ENCODE assay signal across 21 cellular contexts in the genomic region with DNA sequence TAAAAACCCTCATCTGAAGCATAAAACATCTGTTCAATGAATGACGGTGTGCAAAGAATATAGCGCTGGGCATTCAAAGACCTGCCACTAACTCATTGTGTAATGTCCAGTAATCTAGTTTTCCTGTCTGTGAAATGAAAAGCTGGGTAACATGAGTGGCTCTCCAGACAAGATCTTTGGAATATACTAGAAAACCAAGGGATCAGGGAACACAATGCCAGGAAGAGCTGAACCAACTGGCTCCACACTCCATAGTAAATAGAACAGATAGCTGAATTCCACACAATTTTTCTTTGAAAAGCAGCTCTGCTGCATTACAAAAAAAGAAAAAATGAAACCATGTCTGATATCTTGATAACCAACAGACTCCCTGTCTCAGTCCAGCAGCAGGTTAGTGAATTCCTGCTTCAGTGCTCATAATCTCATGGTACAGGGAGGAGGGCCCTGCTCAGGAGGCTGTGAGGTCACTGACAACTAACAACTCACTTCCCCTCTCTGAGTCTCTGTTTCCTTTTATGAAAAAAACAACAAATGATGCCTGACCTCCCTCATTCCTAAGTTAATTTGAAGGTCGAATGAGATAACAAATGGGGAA.
DNase-seq lines count a peak whose midpoint lies in the region; ATAC-seq and TF ChIP-seq lines count a peak whose summit lies in the region.
"Had no signal": no experiment of that assay in that cellular context is flagged by ENCODE, and none has a peak within 500 bp of the region (broad histone marks: within the 10 kb centered on the region; RNA-seq: fewer than 3 reads in every experiment).

No MANE protein-coding gene starts in this region.

- peak overlapping the region; percentile 47 for H3K27ac Mint-ChIP-seq in osteocyte (ENCODE audit: unreplicated experiment)
- H3K27ac Mint-ChIP-seq: activated B cell treated with CpG ODN at 0.5 μM for 24 hours; activated naive CD8-positive, alpha-beta T cell treated with anti-CD3 and anti-CD28 coated beads, Interleukin-2, amount 50 U/mL, for 24 hours; activated T-helper 17 cell treated with anti-CD3 and anti-CD28 coated beads, Interleukin-2, amount 50 U/mL, for 72 hours; T-helper 2 cell treated with Interferon-gamma antibody and Interleukin-4, amounts not matched to agents 5 μg/mL and 100 μg/mL, for 36 hours had no signal

- no peaks in the 10 kb centered on the region for H3K27me3 ChIP-seq in adipocyte (replicated peaks; ENCODE audit: control insufficient read depth, insufficient read depth, low read length)
- H3K27me3 ChIP-seq: left lung, SJCRH30 had no signal

- no peak overlapping the region for H3K9ac ChIP-seq in adipocyte (ENCODE audit: low read length)
- H3K9ac ChIP-seq: parathyroid adenoma had no signal

- H3K4me1 Mint-ChIP-seq in osteocyte (ENCODE audit: unreplicated experiment) = peaks cover 61% of the 10 kb centered on the region
- H3K4me1 Mint-ChIP-seq: activated B cell treated with CpG ODN at 0.5 μM for 24 hours; activated naive CD8-positive, alpha-beta T cell treated with anti-CD3 and anti-CD28 coated beads, Interleukin-2, amount 50 U/mL, for 24 hours; activated T-helper 17 cell treated with anti-CD3 and anti-CD28 coated beads, Interleukin-2, amount 50 U/mL, for 72 hours had no signal

- no peak for TF ChIP-seq CTCF in fibroblast of villous mesenchyme (IDR thresholded peaks at IDR 0.05; ENCODE audit: insufficient read depth, low read depth, low read length)
- no peak for TF ChIP-seq CTCF in osteocyte (IDR thresholded peaks at IDR 0.05)

- H3K9me3 ChIP-seq in adipocyte (ENCODE audit: control insufficient read depth, low read length) = no peaks in the 10 kb centered on the region
- H3K9me3 ChIP-seq: SJCRH30 had no signal

- peak; percentile 58 for DNase-seq in EL
- peak; percentile 46 for DNase-seq in adipocyte (ENCODE audit: low read depth)
- peak; percentile 66 for DNase-seq in fibroblast of villous mesenchyme (ENCODE audit: low read depth)
- no peak for DNase-seq in osteocyte (ENCODE audit: extremely low spot score, unreplicated experiment)
- DNase-seq in stimulated activated CD4-positive, alpha-beta T cell treated with anti-CD3 and anti-CD28 coated beads, Interleukin-4, amount 100 ng/mL, for 24 hours = no peak
- DNase-seq in activated naive CD4-positive, alpha-beta T cell treated with Interleukin-2 at 50 U/mL for 16 hours = no peak
- no peak for DNase-seq in middle frontal gyrus (ENCODE audit: extremely low spot score, low spot score)
- DNase-seq: activated B cell treated with CpG ODN at 0.5 μM for 24 hours; activated naive CD8-positive, alpha-beta T cell treated with anti-CD3 and anti-CD28 coated beads, Interleukin-2, amount 50 U/mL, for 24 hours; Calu3; KBM-7; left lung; NCI-H2029 treated with DMSO at 0.1 percent for 48 hours; NCI-H526 treated with DMSO at 0.1 percent for 48 hours; SJCRH30; stimulated activated CD4-positive, alpha-beta T cell treated with anti-CD3 and anti-CD28 coated beads, Interleukin-2, amount 100 ng/mL, for 48 hours had no signal

- no peaks in the 10 kb centered on the region for H3K27me3 Mint-ChIP-seq in osteocyte (ENCODE audit: unreplicated experiment)
- H3K27me3 Mint-ChIP-seq: activated B cell treated with CpG ODN at 0.5 μM for 24 hours; activated naive CD8-positive, alpha-beta T cell treated with anti-CD3 and anti-CD28 coated beads, Interleukin-2, amount 50 U/mL, for 24 hours; activated T-helper 17 cell treated with anti-CD3 and anti-CD28 coated beads, Interleukin-2, amount 50 U/mL, for 72 hours had no signal

- peaks cover 6% of the 10 kb centered on the region for H3K36me3 ChIP-seq in adipocyte (ENCODE audit: control insufficient read depth, insufficient read depth, low read length, severe bottlenecking)
- H3K36me3 ChIP-seq: left lung had no signal

- no peaks in the 10 kb centered on the region for H3K4me1 ChIP-seq in adipocyte (ENCODE audit: control insufficient read depth, insufficient read depth, low read length)
- H3K4me1 ChIP-seq: left lung, parathyroid adenoma, SJCRH30 had no signal

- H3K4me3 ChIP-seq in adipocyte (ENCODE audit: low read length) = no peak overlapping the region
- H3K4me3 ChIP-seq in fibroblast of villous mesenchyme (ENCODE audit: low read depth, low read length) = no peak overlapping the region
- H3K4me3 ChIP-seq: left lung, SJCRH30 had no signal

- no peak overlapping the region for H3K4me3 Mint-ChIP-seq in osteocyte (ENCODE audit: unreplicated experiment)
- H3K4me3 Mint-ChIP-seq: activated B cell treated with CpG ODN at 0.5 μM for 24 hours; activated naive CD8-positive, alpha-beta T cell treated with anti-CD3 and anti-CD28 coated beads, Interleukin-2, amount 50 U/mL, for 24 hours; activated T-helper 17 cell treated with anti-CD3 and anti-CD28 coated beads, Interleukin-2, amount 50 U/mL, for 72 hours; T-helper 2 cell treated with Interferon-gamma antibody and Interleukin-4, amounts not matched to agents 5 μg/mL and 100 μg/mL, for 36 hours had no signal

- no peak for ATAC-seq in HG02623 (IDR thresholded peaks at IDR 0.05; ENCODE audit: unreplicated experiment)
- ATAC-seq: activated naive CD8-positive, alpha-beta T cell treated with anti-CD3 and anti-CD28 coated beads, Interleukin-2, amount 50 U/mL, for 24 hours; activated T-helper 17 cell treated with anti-CD3 and anti-CD28 coated beads, Interleukin-2, amount 50 U/mL, for 72 hours; HCT116; left lung had no signal

- peaks cover 33% of the 10 kb centered on the region for H3K36me3 Mint-ChIP-seq in osteocyte (ENCODE audit: unreplicated experiment)

- peaks cover 5% of the 10 kb centered on the region for H3K9me3 Mint-ChIP-seq in osteocyte (ENCODE audit: unreplicated experiment)

Comparison
In these comparisons a context has a peak if more than half of its experiments do, and no peak if none do; other contexts are left out.
1. DNase-seq: peak in EL (single experiment), adipocyte (single experiment) and fibroblast of villous mesenchyme (single experiment); none in osteocyte (single experiment), stimulated activated CD4-positive, alpha-beta T cell treated with anti-CD3 and anti-CD28 coated beads, Interleukin-4, amount 100 ng/mL, for 24 hours (single experiment), activated naive CD4-positive, alpha-beta T cell treated with Interleukin-2 at 50 U/mL for 16 hours (single experiment) and middle frontal gyrus (single experiment).